Comparison of ENCODE assay signal across 14 cellular contexts in genomic region chr4:148355442-148356123, GRCh38.
DNase-seq lines count a peak whose midpoint lies in the region; ATAC-seq and TF ChIP-seq lines count a peak whose summit lies in the region.
"Had no signal": no experiment of that assay in that cellular context is flagged by ENCODE, and none has a peak within 500 bp of the region (broad histone marks: within the 10 kb centered on the region; RNA-seq: fewer than 3 reads in every experiment).

No MANE protein-coding gene starts in this region.

- CTCF ChIA-PET in CD8-positive, alpha-beta T cell (lab: Charles Lee): no interaction called here
- CTCF ChIA-PET in naive thymus-derived CD4-positive, alpha-beta T cell (lab: Charles Lee): no interaction called here

- WGBS in esophagus muscularis mucosa: 68% methylated on average over 4 of the region's 4 CpGs
- no CpG with 5 or more reads among the region's 4 CpGs for WGBS in neuronal stem cell (ENCODE audit: extremely low coverage in 2 of 2, insufficient read length in 2 of 2, insufficient replicate concordance in 1 of 2), 2 donors

- H3K9ac ChIP-seq in neuronal stem cell (ENCODE audit: low read depth, low read length, poor library complexity): no peak overlapping the region

- no peak overlapping the region for H2AFZ ChIP-seq in neuronal stem cell (ENCODE audit: low read length)

- intact Hi-C loops in CD8-positive, alpha-beta T cell (cut with DNase I, micrococcal nuclease): no loop called here
- intact Hi-C loops in esophagus muscularis mucosa (cut with DNase I): no loop called here
- intact Hi-C loops in naive thymus-derived CD4-positive, alpha-beta T cell (cut with micrococcal nuclease): no loop called here

- H4K91ac ChIP-seq in neuronal stem cell (ENCODE audit: low read depth, low read length, poor library complexity): no peak overlapping the region

- POLR2A ChIA-PET in CD8-positive, alpha-beta T cell (lab: Charles Lee): interaction anchor here (1.2 kb wide), 1 partner anchor 87 kb away, joined by 6 read pairs; no protein-coding TSS in a partner anchor
- POLR2A ChIA-PET in naive thymus-derived CD4-positive, alpha-beta T cell (lab: Charles Lee): interaction anchor here (2.9 kb wide), 1 partner anchor 87 kb away, joined by 13 read pairs; the partner anchor contains the start of gene NR3C2

- H4K8ac ChIP-seq in neuronal stem cell (ENCODE audit: low read depth, low read length): no peak overlapping the region

- no peak overlapping the region for H2BK15ac ChIP-seq in neuronal stem cell (ENCODE audit: low read length)

- no peaks in the 10 kb centered on the region for H3K79me1 ChIP-seq in neuronal stem cell (ENCODE audit: low read depth, low read length)

- no peak overlapping the region for H3K4me3 ChIP-seq in CD8-positive, alpha-beta T cell (ENCODE audit: low read depth, low read length)
- peak overlapping the region in 1 of 4 donors; percentile 7 for H3K4me3 ChIP-seq in esophagus muscularis mucosa
- H3K4me3 ChIP-seq in naive thymus-derived CD4-positive, alpha-beta T cell (ENCODE audit: low read length): no peak overlapping the region
- H3K4me3 ChIP-seq in neuronal stem cell (ENCODE audit: low read length in 2 of 2): no peak overlapping the region
- H3K4me3 ChIP-seq: Peyer's patch had no signal

- H3K27ac ChIP-seq in CD8-positive, alpha-beta T cell (ENCODE audit: low read depth, low read length): no peak overlapping the region
- peak overlapping the region in 3 of 4 donors; percentile 3 to 10 (median 5) for H3K27ac ChIP-seq in esophagus muscularis mucosa (replicated peaks in 1 of 4)
- no peak overlapping the region for H3K27ac ChIP-seq in naive thymus-derived CD4-positive, alpha-beta T cell (ENCODE audit: low read depth, low read length)
- no peak overlapping the region for H3K27ac ChIP-seq in neuronal stem cell (replicated peaks; ENCODE audit: low read length)
- H3K27ac ChIP-seq: C4-2B, Peyer's patch had no signal

- TF ChIP-seq EP300 in esophagus muscularis mucosa (IDR thresholded peaks at IDR 0.05): no peak

- H3K9me3 ChIP-seq in CD8-positive, alpha-beta T cell (ENCODE audit: low read length): no peaks in the 10 kb centered on the region
- no peaks in the 10 kb centered on the region for H3K9me3 ChIP-seq in esophagus muscularis mucosa
- H3K9me3 ChIP-seq in naive thymus-derived CD4-positive, alpha-beta T cell (ENCODE audit: control insufficient read depth in 2 of 3, low read length in 3 of 3): no peaks in the 10 kb centered on the region
- H3K9me3 ChIP-seq in neuronal stem cell (replicated peaks in 1 of 2; ENCODE audit: control insufficient read depth in 2 of 2, insufficient read depth in 1 of 2, low read depth in 1 of 2, low read length in 2 of 2): no peaks in the 10 kb centered on the region
- H3K9me3 ChIP-seq: Peyer's patch had no signal

- H3K4me1 ChIP-seq in CD8-positive, alpha-beta T cell (ENCODE audit: insufficient read depth, low read length): peaks cover 17% of the 10 kb centered on the region
- peaks cover 0 to 14% (median 10%) of the 10 kb centered on the region in 4 donors for H3K4me1 ChIP-seq in esophagus muscularis mucosa
- peaks cover 8 to 16% of the 10 kb centered on the region in 2 donors for H3K4me1 ChIP-seq in naive thymus-derived CD4-positive, alpha-beta T cell (ENCODE audit: control insufficient read depth in 2 of 2, insufficient read depth in 2 of 2, low read length in 2 of 2)
- peaks cover 0 to 2% of the 10 kb centered on the region in 2 donors for H3K4me1 ChIP-seq in neuronal stem cell (ENCODE audit: control insufficient read depth in 2 of 2, insufficient read depth in 1 of 2, low read depth in 1 of 2, low read length in 2 of 2)
- H3K4me1 ChIP-seq: Peyer's patch had no signal

- peak overlapping the region; percentile 42 for H3K4me3 Mint-ChIP-seq in CD8-positive, alpha-beta T cell
- peak overlapping the region in 7 of 10 donors; percentile 14 to 54 (median 29) for H3K4me3 Mint-ChIP-seq in naive thymus-derived CD4-positive, alpha-beta T cell
- H3K4me3 Mint-ChIP-seq: endodermal cell had no signal

- no peak overlapping the region for H2BK120ac ChIP-seq in neuronal stem cell (ENCODE audit: low read depth, low read length)

- H2AK5ac ChIP-seq in neuronal stem cell (ENCODE audit: low read depth, low read length): no peak overlapping the region

- no peak overlapping the region for H3K18ac ChIP-seq in neuronal stem cell (ENCODE audit: low read length)

- no peaks in the 10 kb centered on the region for H3K27me3 ChIP-seq in CD8-positive, alpha-beta T cell (ENCODE audit: insufficient read depth, low read length)
- no peaks in the 10 kb centered on the region for H3K27me3 ChIP-seq in esophagus muscularis mucosa
- H3K27me3 ChIP-seq in naive thymus-derived CD4-positive, alpha-beta T cell (ENCODE audit: control insufficient read depth in 2 of 2, insufficient read depth in 2 of 2, low read length in 2 of 2): no peaks in the 10 kb centered on the region
- no peaks in the 10 kb centered on the region for H3K27me3 ChIP-seq in neuronal stem cell (ENCODE audit: control insufficient read depth in 3 of 3, insufficient read depth in 3 of 3, low read depth in 1 of 3, low read length in 3 of 3)
- H3K27me3 ChIP-seq: Peyer's patch had no signal

- H3K23ac ChIP-seq in neuronal stem cell (ENCODE audit: low read depth, low read length, poor library complexity): no peak overlapping the region

- H2BK5ac ChIP-seq in neuronal stem cell (ENCODE audit: low read length): no peak overlapping the region

- H3K4me1 Mint-ChIP-seq in CD8-positive, alpha-beta T cell (ENCODE audit: low read depth): peaks cover 52% of the 10 kb centered on the region
- H3K4me1 Mint-ChIP-seq in naive thymus-derived CD4-positive, alpha-beta T cell: peaks cover 9 to 73% (median 51%) of the 10 kb centered on the region in 7 donors

- DNase-seq in CD8-positive, alpha-beta T cell: no peak
- DNase-seq in NCI-H69 (lab: John Stamatoyannopoulos, UW): peak; percentile 22
- DNase-seq in esophagus muscularis mucosa (ENCODE audit: extremely low spot score): no peak
- no peak for DNase-seq in naive thymus-derived CD4-positive, alpha-beta T cell
- DNase-seq in neuronal stem cell (ENCODE audit: low spot score): no peak
- no peak for DNase-seq in dedifferentiated amniotic fluid mesenchymal stem cell (ENCODE audit: extremely low spot score)
- DNase-seq in NOMO-1 treated with dmso at 0.1 percent for 144 hours (lab: John Stamatoyannopoulos, UW; ENCODE audit: unreplicated experiment): no peak
- DNase-seq: endodermal cell; midbrain; NCI-H1930; Peyer's patch; small intestine; stimulated activated naive CD4-positive, alpha-beta T cell treated with Interleukin-2 at 50 U/mL for 16 hours had no signal

- H3K36me3 Mint-ChIP-seq in CD8-positive, alpha-beta T cell: peaks cover 6% of the 10 kb centered on the region
- H3K36me3 Mint-ChIP-seq in naive thymus-derived CD4-positive, alpha-beta T cell: peaks cover 0 to 20% (median 7%) of the 10 kb centered on the region in 5 donors

- TF ChIP-seq CTCF in CD8-positive, alpha-beta T cell (IDR thresholded peaks at IDR 0.05): no peak
- TF ChIP-seq CTCF in esophagus muscularis mucosa (IDR thresholded peaks at IDR 0.05): no peak

- H3K4me2 ChIP-seq in neuronal stem cell (ENCODE audit: insufficient read depth, low read length, poor library complexity, severe bottlenecking): no peak overlapping the region

- no peaks in the 10 kb centered on the region for H3K9me3 Mint-ChIP-seq in CD8-positive, alpha-beta T cell
- H3K9me3 Mint-ChIP-seq in naive thymus-derived CD4-positive, alpha-beta T cell: peaks cover 0 to 4% (median 0%) of the 10 kb centered on the region in 11 donors
- H3K9me3 Mint-ChIP-seq: endodermal cell had no signal

- ATAC-seq in CD8-positive, alpha-beta T cell: no peak
- ATAC-seq in naive thymus-derived CD4-positive, alpha-beta T cell: no peak

- H3K14ac ChIP-seq in neuronal stem cell (ENCODE audit: low read length): no peak overlapping the region

- peak overlapping the region; percentile 12 for H3K27ac Mint-ChIP-seq in CD8-positive, alpha-beta T cell
- peak overlapping the region in 5 of 9 donors; percentile 45 to 87 (median 56) for H3K27ac Mint-ChIP-seq in naive thymus-derived CD4-positive, alpha-beta T cell
- H3K27ac Mint-ChIP-seq: endodermal cell had no signal

- H3K36me3 ChIP-seq in CD8-positive, alpha-beta T cell (ENCODE audit: insufficient read depth, low read length): no peaks in the 10 kb centered on the region
- no peaks in the 10 kb centered on the region for H3K36me3 ChIP-seq in esophagus muscularis mucosa
- H3K36me3 ChIP-seq in naive thymus-derived CD4-positive, alpha-beta T cell (ENCODE audit: control insufficient read depth in 2 of 3, insufficient read depth in 3 of 3, low read length in 3 of 3): no peaks in the 10 kb centered on the region
- no peaks in the 10 kb centered on the region for H3K36me3 ChIP-seq in neuronal stem cell (replicated peaks in 1 of 2; ENCODE audit: control insufficient read depth in 2 of 2, insufficient read depth in 2 of 2, low read length in 2 of 2)
- H3K36me3 ChIP-seq: Peyer's patch had no signal

- TF ChIP-seq POLR2A in esophagus muscularis mucosa (IDR thresholded peaks at IDR 0.05; ENCODE audit: low read depth): no peak

- no peak overlapping the region for H2BK12ac ChIP-seq in neuronal stem cell (ENCODE audit: low read length)

- no peaks in the 10 kb centered on the region for H3K27me3 Mint-ChIP-seq in CD8-positive, alpha-beta T cell (ENCODE audit: low read depth)
- no peaks in the 10 kb centered on the region for H3K27me3 Mint-ChIP-seq in naive thymus-derived CD4-positive, alpha-beta T cell

- no peak overlapping the region for H3K4ac ChIP-seq in neuronal stem cell (ENCODE audit: low read length)

Comparison
In these comparisons a context has a peak if more than half of its experiments do, and no peak if none do; other contexts are left out.
1. H3K27ac ChIP-seq: peak in esophagus muscularis mucosa (3 of 4); none in CD8-positive, alpha-beta T cell (single experiment), naive thymus-derived CD4-positive, alpha-beta T cell (single experiment) and neuronal stem cell (single experiment).